9 cellular contexts compared by ENCODE assay signal in the genomic region with DNA sequence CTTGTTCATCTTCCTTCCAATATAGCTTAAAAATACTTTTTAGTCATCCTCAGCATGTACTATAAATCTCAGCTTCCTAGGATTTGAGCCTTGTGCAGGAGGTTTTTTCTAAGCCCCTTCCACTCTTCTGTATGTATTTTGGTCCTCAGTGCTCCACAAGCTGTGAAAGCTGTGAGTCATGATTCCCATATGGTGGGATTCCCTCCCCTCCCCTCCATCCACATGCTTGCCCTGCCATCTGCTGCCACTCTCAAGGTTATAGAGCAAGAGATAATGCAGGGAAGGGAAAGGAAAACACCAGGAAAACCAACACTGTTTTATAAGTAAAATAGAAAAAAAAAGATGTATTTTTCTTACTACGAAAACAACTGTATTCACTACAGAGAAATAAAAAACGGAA.
"Had no signal": no experiment of that assay in that cellular context is flagged by ENCODE, and none has a peak within 500 bp of the region (broad histone marks: within the 10 kb centered on the region; RNA-seq: fewer than 3 reads in every experiment).

No MANE protein-coding gene starts in this region.

- H3K4me3 Mint-ChIP-seq: T-helper 2 cell treated with Interferon-gamma antibody and Interleukin-4, amounts not matched to agents 5 μg/mL and 100 μg/mL, for 36 hours had no signal

- ATAC-seq: left lung, sciatic nerve had no signal

- H3K9me3 Mint-ChIP-seq: T-helper 2 cell treated with Interferon-gamma antibody and Interleukin-4, amounts not matched to agents 5 μg/mL and 100 μg/mL, for 36 hours had no signal

- DNase-seq: activated naive CD4-positive, alpha-beta T cell; activated T-cell treated with anti-CD3 and anti-CD28 coated beads for 4 hours; aorta; left lung; mammary epithelial cell; ovary; spleen had no signal

- H3K27ac Mint-ChIP-seq: T-helper 2 cell treated with Interferon-gamma antibody and Interleukin-4, amounts not matched to agents 5 μg/mL and 100 μg/mL, for 36 hours had no signal
